Comparison of ENCODE assay signal across 8 cellular contexts in genomic region chr11:72642815-72643511, GRCh38. TPM values are rescaled to one million over a fixed set of nuclear protein-coding genes. Genes with fewer than 3 reads are reported as not detected.
A peak's percentile ranks its signal among the peaks of the same experiment; 100 is the strongest.
DNase-seq lines count a peak whose midpoint lies in the region; ATAC-seq and TF ChIP-seq lines count a peak whose summit lies in the region.

No MANE protein-coding gene starts in this region.

- no TSS peak for BruUV-seq in HCT116 (replicated peaks; lab: Mats Ljungman, UMichigan)

- H3K4me3 Mint-ChIP-seq in activated T-cell treated with anti-CD3 and anti-CD28 coated beads, Interleukin-2, amount 50 U/mL, for 24 hours = peak overlapping the region; percentile 21
- H3K4me3 Mint-ChIP-seq in naive thymus-derived CD8-positive, alpha-beta T cell = peak overlapping the region in 9 of 10 donors; percentile 43 to 80 (median 74)

- no peaks in the 10 kb centered on the region for H3K4me1 Mint-ChIP-seq in activated T-cell treated with anti-CD3 and anti-CD28 coated beads, Interleukin-2, amount 50 U/mL, for 24 hours (ENCODE audit: low read depth)
- peaks cover 0 to 3% (median 2%) of the 10 kb centered on the region in 4 donors for H3K4me1 Mint-ChIP-seq in naive thymus-derived CD8-positive, alpha-beta T cell

- peak; percentile 74 for TF ChIP-seq CTCF in BJ (IDR thresholded peaks at IDR 0.05; ENCODE audit: insufficient read depth, low read depth, low read length)
- TF ChIP-seq CTCF in HCT116 (IDR thresholded peaks at IDR 0.05 in 2 of 3, conservative IDR thresholded peaks at IDR 0.05 in 1 of 3; ENCODE audit: borderline replicate concordance in 1 of 3, insufficient read depth in 1 of 3, low read depth in 2 of 3, low read length in 2 of 3) = peak; percentile 74 to 86 (median 78)
- peak; percentile 92 for TF ChIP-seq CTCF in OCI-LY3 (IDR thresholded peaks at IDR 0.05; ENCODE audit: low read depth, low read length)
- peak; percentile 96 to 99 (median 99) for TF ChIP-seq CTCF in esophagus muscularis mucosa (IDR thresholded peaks at IDR 0.05)

- H4K20me1 ChIP-seq in HCT116 (ENCODE audit: insufficient read depth) = no peaks in the 10 kb centered on the region
- H4K20me1 ChIP-seq in OCI-LY3 (ENCODE audit: insufficient read depth, low read length) = no peaks in the 10 kb centered on the region

- ATAC-seq in HCT116 (peak; percentile 80), GM21367 (IDR thresholded peaks at IDR 0.05; ENCODE audit: unreplicated experiment) (no peak)
- peak; percentile 85 to 90 for ATAC-seq in naive thymus-derived CD8-positive, alpha-beta T cell

- CTCF ChIA-PET in BJ (lab: Yijun Ruan, JAX) (interaction anchor here (0.9 to 6.5 kb wide), 15 partner anchors 11 to 188 kb away, joined by 3 to 57 read pairs (median 4); no protein-coding TSS in a partner anchor), HCT116 (lab: Charles Lee) (interaction anchor here (1.0 to 2.8 kb wide), 5 partner anchors 35 to 171 kb away, joined by 3 to 16 read pairs (median 14); no protein-coding TSS in a partner anchor)

- H3K9me3 ChIP-seq in HCT116 (ENCODE audit: control insufficient read depth in 1 of 2, insufficient read depth in 1 of 2, low read depth in 1 of 2, low read length in 2 of 2) (no peaks in the 10 kb centered on the region), OCI-LY3 (ENCODE audit: insufficient read depth, low read length) (no peaks in the 10 kb centered on the region), esophagus muscularis mucosa (no peaks in the 10 kb centered on the region)

- no peaks in the 10 kb centered on the region for H3K27me3 Mint-ChIP-seq in activated T-cell treated with anti-CD3 and anti-CD28 coated beads, Interleukin-2, amount 50 U/mL, for 24 hours
- H3K27me3 Mint-ChIP-seq in naive thymus-derived CD8-positive, alpha-beta T cell = peaks cover 0 to 11% (median 1%) of the 10 kb centered on the region in 5 donors

- no peaks in the 10 kb centered on the region for H3K9me2 ChIP-seq in HCT116 (ENCODE audit: insufficient read depth)

- H3K9me3 Mint-ChIP-seq in activated T-cell treated with anti-CD3 and anti-CD28 coated beads, Interleukin-2, amount 50 U/mL, for 24 hours = no peaks in the 10 kb centered on the region
- H3K9me3 Mint-ChIP-seq in naive thymus-derived CD8-positive, alpha-beta T cell = no peaks in the 10 kb centered on the region

- no peaks in the 10 kb centered on the region for H3K36me3 Mint-ChIP-seq in activated T-cell treated with anti-CD3 and anti-CD28 coated beads, Interleukin-2, amount 50 U/mL, for 24 hours (ENCODE audit: low read depth)
- H3K36me3 Mint-ChIP-seq in naive thymus-derived CD8-positive, alpha-beta T cell = no peaks in the 10 kb centered on the region

- H3K79me2 ChIP-seq in HCT116 (ENCODE audit: insufficient read depth, low read length) (no peaks in the 10 kb centered on the region), OCI-LY3 (ENCODE audit: low read length) (no peaks in the 10 kb centered on the region)

- peak overlapping the region; percentile 32 for H2AFZ ChIP-seq in HCT116 (ENCODE audit: low read depth, low read length, poor library complexity, severe bottlenecking)
- H2AFZ ChIP-seq in OCI-LY3 (ENCODE audit: low read depth, low read length) = peak overlapping the region; percentile 81

- intact Hi-C loops in HCT116 (cut with micrococcal nuclease) = loop anchor here (1.0 to 2.0 kb wide), 3 partner anchors 44 to 160 kb away; no protein-coding TSS in a partner anchor
- intact Hi-C loops in esophagus muscularis mucosa (cut with DNase I) = loop anchor here (2.0 kb wide), 1 partner anchor 44 kb away; no protein-coding TSS in a partner anchor

- peak overlapping the region; percentile 45 for H3K9ac ChIP-seq in HCT116 (ENCODE audit: low read length)
- H3K9ac ChIP-seq in OCI-LY3 (ENCODE audit: low read length) = peak overlapping the region; percentile 59

- H3K27me3 ChIP-seq in BJ (ENCODE audit: control insufficient read depth, insufficient read depth, low read length) (peaks cover 25% of the 10 kb centered on the region), HCT116 (ENCODE audit: insufficient read depth, low read length) (peaks cover 13% of the 10 kb centered on the region; the same call in 1 of the 2 replicates), OCI-LY3 (ENCODE audit: low read depth, low read length) (peaks cover 23% of the 10 kb centered on the region), esophagus muscularis mucosa (no peaks in the 10 kb centered on the region)

- H3K4me2 ChIP-seq in HCT116 (ENCODE audit: low read length) (peak overlapping the region; percentile 91), OCI-LY3 (ENCODE audit: low read length) (peak overlapping the region; percentile 68)

- no peak overlapping the region; the same call in 1 of the 2 replicates for H3K27ac ChIP-seq in HCT116 (ENCODE audit: low read depth, low read length)
- no peak overlapping the region for H3K27ac ChIP-seq in OCI-LY3 (ENCODE audit: low read length)
- peak overlapping the region; percentile 46 to 72 (median 68) for H3K27ac ChIP-seq in esophagus muscularis mucosa (replicated peaks in 1 of 4)

- DNase-seq in BJ (ENCODE audit: low read depth) (no peak), HCT116 (ENCODE audit: low read depth, low spot score) (peak; percentile 32), esophagus muscularis mucosa (ENCODE audit: extremely low spot score) (no peak)
- peak; percentile 86 for DNase-seq in activated T-cell treated with anti-CD3 and anti-CD28 coated beads, Interleukin-2, amount 50 U/mL, for 24 hours
- DNase-seq in naive thymus-derived CD8-positive, alpha-beta T cell = peak; percentile 32 to 76 (median 66)
- peak; percentile 50 for DNase-seq in stimulated activated naive CD4-positive, alpha-beta T cell treated with Interleukin-2 at 50 U/mL for 16 hours (lab: John Stamatoyannopoulos, UW)

- TF ChIP-seq EP300 in esophagus muscularis mucosa (IDR thresholded peaks at IDR 0.05) = no peak

- TF ChIP-seq POLR2A in HCT116 (IDR thresholded peaks at IDR 0.05; ENCODE audit: borderline replicate concordance, extremely low read depth, insufficient read depth, insufficient read length) (no peak), esophagus muscularis mucosa (IDR thresholded peaks at IDR 0.05; ENCODE audit: low read depth) (no peak)

- 8% methylated on average over 24 of the region's 62 CpGs for WGBS in esophagus muscularis mucosa

- no peak overlapping the region for H3K27ac Mint-ChIP-seq in activated T-cell treated with anti-CD3 and anti-CD28 coated beads, Interleukin-2, amount 50 U/mL, for 24 hours
- no peak overlapping the region for H3K27ac Mint-ChIP-seq in naive thymus-derived CD8-positive, alpha-beta T cell

- RAD21 ChIA-PET in HCT116 (lab: Charles Lee; ENCODE audit: low non-redundant PET in 1 of 2, low total read pairs in 2 of 2, uncharacterized antibody in 2 of 2, unreplicated experiment in 2 of 2) = interaction anchor here (0.7 to 1.5 kb wide), 5 partner anchors 34 to 172 kb away, joined by 3 to 7 read pairs (median 3); no protein-coding TSS in a partner anchor

- no peaks in the 10 kb centered on the region for H3K36me3 ChIP-seq in BJ (ENCODE audit: control insufficient read depth, insufficient read depth, low read length)
- no peaks in the 10 kb centered on the region for H3K36me3 ChIP-seq in HCT116 (ENCODE audit: control insufficient read depth in 1 of 2, insufficient read depth in 2 of 2, low read length in 2 of 2)
- H3K36me3 ChIP-seq in OCI-LY3 (replicated peaks; ENCODE audit: low read depth, low read length) = no peaks in the 10 kb centered on the region
- H3K36me3 ChIP-seq in esophagus muscularis mucosa = no peaks in the 10 kb centered on the region

- POLR2A ChIA-PET in BJ (lab: Charles Lee) = no interaction called here
- POLR2A ChIA-PET in HCT116 (lab: Charles Lee) = interaction anchor here (0.7 to 1.3 kb wide), 3 partner anchors 12 to 56 kb away, joined by 3 to 4 read pairs (median 3); no protein-coding TSS in a partner anchor
- POLR2A ChIA-PET in naive thymus-derived CD8-positive, alpha-beta T cell (lab: Charles Lee) = no interaction called here

- TF ChIP-seq RAD21 in HCT116 (IDR thresholded peaks at IDR 0.05; ENCODE audit: low read depth) = peak; percentile 86

- peak overlapping the region; percentile 39 for H3K4me3 ChIP-seq in BJ (ENCODE audit: low read depth, low read length)
- H3K4me3 ChIP-seq in HCT116 (replicated peaks in 1 of 2; ENCODE audit: low read depth in 1 of 2, low read length in 2 of 2) = peak overlapping the region; percentile 44 to 59
- H3K4me3 ChIP-seq in OCI-LY3 (ENCODE audit: low read length) = peak overlapping the region; percentile 76
- peak overlapping the region; percentile 64 to 71 (median 68) for H3K4me3 ChIP-seq in esophagus muscularis mucosa

- H3K4me1 ChIP-seq in HCT116 (ENCODE audit: control insufficient read depth in 1 of 2, insufficient read depth in 2 of 2, low read length in 2 of 2) (peaks cover 4 to 22% of the 10 kb centered on the region in 2 experiments; a peak in 3 of 4 replicates), OCI-LY3 (ENCODE audit: low read length) (peaks cover 2% of the 10 kb centered on the region; the same call in 1 of the 2 replicates), esophagus muscularis mucosa (peaks cover 22 to 46% (median 36%) of the 10 kb centered on the region in 4 donors)

TF ChIP-seq in HCT116, 20 proteins besides CTCF, POLR2A, EP300 and RAD21:
- TF ChIP-seq TCF7L2 (IDR thresholded peaks at IDR 0.05; ENCODE audit: borderline replicate concordance, extremely low read depth, insufficient read depth, insufficient read length) (peak; percentile 12), ZFX (IDR thresholded peaks at IDR 0.05) (peak; percentile 63; the same call in 1 of the 2 replicates)
- TF ChIP-seq, protein P1, sequence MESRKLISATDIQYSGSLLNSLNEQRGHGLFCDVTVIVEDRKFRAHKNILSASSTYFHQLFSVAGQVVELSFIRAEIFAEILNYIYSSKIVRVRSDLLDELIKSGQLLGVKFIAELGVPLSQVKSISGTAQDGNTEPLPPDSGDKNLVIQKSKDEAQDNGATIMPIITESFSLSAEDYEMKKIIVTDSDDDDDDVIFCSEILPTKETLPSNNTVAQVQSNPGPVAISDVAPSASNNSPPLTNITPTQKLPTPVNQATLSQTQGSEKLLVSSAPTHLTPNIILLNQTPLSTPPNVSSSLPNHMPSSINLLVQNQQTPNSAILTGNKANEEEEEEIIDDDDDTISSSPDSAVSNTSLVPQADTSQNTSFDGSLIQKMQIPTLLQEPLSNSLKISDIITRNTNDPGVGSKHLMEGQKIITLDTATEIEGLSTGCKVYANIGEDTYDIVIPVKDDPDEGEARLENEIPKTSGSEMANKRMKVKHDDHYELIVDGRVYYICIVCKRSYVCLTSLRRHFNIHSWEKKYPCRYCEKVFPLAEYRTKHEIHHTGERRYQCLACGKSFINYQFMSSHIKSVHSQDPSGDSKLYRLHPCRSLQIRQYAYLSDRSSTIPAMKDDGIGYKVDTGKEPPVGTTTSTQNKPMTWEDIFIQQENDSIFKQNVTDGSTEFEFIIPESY (IDR thresholded peaks at IDR 0.05; ENCODE audit: extremely low read depth, insufficient replicate concordance, low read length) = no peak
TF ChIP-seq in HCT116: peak in this region for 2.

RNA-seq across cellular contexts. Expression of gene PDE2A, which starts 31.3 kb away (rescaled TPM):
- polyA plus RNA-seq in BJ (2011; rRNA removed) = 0.32 and 0.64 TPM in 2 replicates
- polyA minus RNA-seq in BJ (2011; rRNA and poly(A)+ RNA removed) = 0.10 and 0.62 TPM in 2 replicates
- 7.6 TPM for total RNA-seq in HCT116 (2021; ENCODE audit: unreplicated experiment)
- polyA plus RNA-seq in HCT116 (2012) = 16.7 and 17.1 TPM in 2 replicates
- total RNA-seq in esophagus muscularis mucosa = 10 to 100 TPM; 40.6 to 68.8 (median 47.6) TPM
- total RNA-seq in naive thymus-derived CD8-positive, alpha-beta T cell = 1 to 10 TPM; 1.2 to 1.9 TPM
- under 1 TPM in 2 of 3 donors, not detected in 1; 0.22 to 0.24 TPM for polyA plus RNA-seq in naive thymus-derived CD8-positive, alpha-beta T cell

Comparison
In these comparisons a context has a peak if more than half of its experiments do, and no peak if none do; other contexts are left out.
1. DNase-seq: peak in HCT116 (single experiment), activated T-cell treated with anti-CD3 and anti-CD28 coated beads, Interleukin-2, amount 50 U/mL, for 24 hours (single experiment), naive thymus-derived CD8-positive, alpha-beta T cell (10 of 10) and stimulated activated naive CD4-positive, alpha-beta T cell treated with Interleukin-2 at 50 U/mL for 16 hours (single experiment); none in BJ (single experiment) and esophagus muscularis mucosa (single experiment).
2. H3K27ac ChIP-seq: peak in esophagus muscularis mucosa (4 of 4); none in HCT116 (single experiment) and OCI-LY3 (single experiment).
3. Peak in every context shown above with its lines, with median percentiles within 50 percentile points of each other: H3K4me3 ChIP-seq and CTCF ChIP-seq.